10 cellular contexts compared by ENCODE assay signal in genomic region chr6:39791311-39791710, GRCh38. TPM values are rescaled to one million over a fixed set of nuclear protein-coding genes. Genes with fewer than 3 reads are reported as not detected.
DNase-seq lines count a peak whose midpoint lies in the region; ATAC-seq and TF ChIP-seq lines count a peak whose summit lies in the region.
"Had no signal": no experiment of that assay in that cellular context is flagged by ENCODE, and none has a peak within 500 bp of the region (broad histone marks: within the 10 kb centered on the region; RNA-seq: fewer than 3 reads in every experiment).

No MANE protein-coding gene starts in this region.

- no peaks in the 10 kb centered on the region for H3K79me2 ChIP-seq in OCI-LY3 (ENCODE audit: low read length)

- H2AFZ ChIP-seq in OCI-LY3 (ENCODE audit: low read depth, low read length): no peak overlapping the region

- no peaks in the 10 kb centered on the region for H3K36me3 Mint-ChIP-seq in T-cell
- H3K36me3 Mint-ChIP-seq: activated naive CD8-positive, alpha-beta T cell treated with anti-CD3 and anti-CD28 coated beads, Interleukin-2, amount 10 ng/mL, durations not matched to agents 7 days and 5 days had no signal

- no peak overlapping the region for H3K9ac ChIP-seq in OCI-LY3 (ENCODE audit: low read length)

- no peaks in the 10 kb centered on the region for H3K4me1 ChIP-seq in OCI-LY3 (ENCODE audit: low read length)

- H3K4me2 ChIP-seq in OCI-LY3 (ENCODE audit: low read length): no peak overlapping the region

- TF ChIP-seq CTCF in OCI-LY3 (IDR thresholded peaks at IDR 0.05; ENCODE audit: low read depth, low read length): peak; percentile 35; the same call in 1 of the 2 replicates
- peak; percentile 46 for TF ChIP-seq CTCF in retinal pigment epithelial cell (conservative IDR thresholded peaks at IDR 0.05; ENCODE audit: low read depth, low read length)

- H3K9me3 Mint-ChIP-seq in T-cell: no peaks in the 10 kb centered on the region
- H3K9me3 Mint-ChIP-seq: activated naive CD8-positive, alpha-beta T cell treated with anti-CD3 and anti-CD28 coated beads, Interleukin-2, amount 10 ng/mL, durations not matched to agents 7 days and 5 days had no signal

- no peak overlapping the region for H3K27ac ChIP-seq in OCI-LY3 (ENCODE audit: low read length)

- DNase-seq in GM03348 (ENCODE audit: low spot score) (peak; percentile 37), globus pallidus (ENCODE audit: low spot score) (peak; percentile 79), retinal pigment epithelial cell (ENCODE audit: low read depth) (no peak), T-cell (no peak)
- DNase-seq in stimulated activated naive CD4-positive, alpha-beta T cell treated with Interleukin-2 at 50 U/mL for 16 hours (lab: John Stamatoyannopoulos, UW): no peak
- DNase-seq: activated naive CD8-positive, alpha-beta T cell treated with anti-CD3 and anti-CD28 coated beads, Interleukin-2, amount 10 ng/mL, durations not matched to agents 7 days and 5 days; MV-4-11; stimulated activated naive CD4-positive, alpha-beta T cell had no signal

- peaks cover 53 to 60% of the 10 kb centered on the region in 2 donors for H3K27me3 Mint-ChIP-seq in T-cell

- CTCF ChIA-PET in T-cell (lab: Charles Lee): no interaction called here

- no peaks in the 10 kb centered on the region for H3K9me3 ChIP-seq in OCI-LY3 (ENCODE audit: insufficient read depth, low read length)

- no peak overlapping the region for H3K4me3 Mint-ChIP-seq in T-cell
- H3K4me3 Mint-ChIP-seq: activated naive CD8-positive, alpha-beta T cell treated with anti-CD3 and anti-CD28 coated beads, Interleukin-2, amount 10 ng/mL, durations not matched to agents 7 days and 5 days had no signal

- H3K27me3 ChIP-seq in OCI-LY3 (ENCODE audit: low read depth, low read length): no peaks in the 10 kb centered on the region; the same call in 1 of the 2 replicates

- POLR2A ChIA-PET in T-cell (lab: Charles Lee): no interaction called here

- ATAC-seq in T-cell (replicated peaks in 1 of 4) (no peak), GM21825 (IDR thresholded peaks at IDR 0.05; ENCODE audit: unreplicated experiment) (no peak)

- peaks cover 0 to 6% (median 0%) of the 10 kb centered on the region in 3 donors for H3K4me1 Mint-ChIP-seq in T-cell
- H3K4me1 Mint-ChIP-seq: activated naive CD8-positive, alpha-beta T cell treated with anti-CD3 and anti-CD28 coated beads, Interleukin-2, amount 10 ng/mL, durations not matched to agents 7 days and 5 days had no signal

- no peak overlapping the region for H3K27ac Mint-ChIP-seq in T-cell
- H3K27ac Mint-ChIP-seq: activated naive CD8-positive, alpha-beta T cell treated with anti-CD3 and anti-CD28 coated beads, Interleukin-2, amount 10 ng/mL, durations not matched to agents 7 days and 5 days had no signal

- H4K20me1 ChIP-seq in OCI-LY3 (ENCODE audit: insufficient read depth, low read length): no peaks in the 10 kb centered on the region

- H3K4me3 ChIP-seq in OCI-LY3 (ENCODE audit: low read length): no peak overlapping the region
- no peak overlapping the region for H3K4me3 ChIP-seq in retinal pigment epithelial cell (ENCODE audit: low read length)

- H3K36me3 ChIP-seq in OCI-LY3 (replicated peaks; ENCODE audit: low read depth, low read length): no peaks in the 10 kb centered on the region

RNA-seq across cellular contexts. Expression of gene DAAM2, which starts 0.9 kb away (rescaled TPM):
- under 1 TPM in 2 of 5 donors, not detected in 3; 0.03 to 0.07 TPM for total RNA-seq in T-cell
- total RNA-seq: activated naive CD8-positive, alpha-beta T cell treated with anti-CD3 and anti-CD28 coated beads, Interleukin-2, amount 10 ng/mL, durations not matched to agents 7 days and 5 days had no signal

Comparison
In these comparisons a context has a peak if more than half of its experiments do, and no peak if none do; other contexts are left out.
1. DNase-seq: peak in GM03348 (single experiment) and globus pallidus (single experiment); none in retinal pigment epithelial cell (single experiment), T-cell (0 of 34) and stimulated activated naive CD4-positive, alpha-beta T cell treated with Interleukin-2 at 50 U/mL for 16 hours (single experiment).